ENCODE assay signal across 9 cellular contexts in genomic region chrX:427812-428725, GRCh38. TPM values are rescaled to one million over a fixed set of nuclear protein-coding genes. Genes with fewer than 3 reads are reported as not detected.
DNase-seq lines count a peak whose midpoint lies in the region; ATAC-seq and TF ChIP-seq lines count a peak whose summit lies in the region.
"Had no signal": no experiment of that assay in that cellular context is flagged by ENCODE, and none has a peak within 500 bp of the region (broad histone marks: within the 10 kb centered on the region; RNA-seq: fewer than 3 reads in every experiment).

No MANE protein-coding gene starts in this region.

- intact Hi-C loops in activated T-helper 1 cell treated with anti-CD3 and anti-CD28 coated beads, Interleukin-12 subunit alpha, Interleukin-12 subunit beta, Interleukin-2, Interleukin-4 antibody, amounts not matched to agents 30 ng/mL and 10 ng/mL and 1 ng/mL, durations not matched to agents 14 hours and 24 hours and 36 hours (cut with micrococcal nuclease) = no loop called here
- intact Hi-C loops in colonic mucosa (cut with DNase I) = no loop called here

- no peak for TF ChIP-seq CTCF in colonic mucosa (IDR thresholded peaks at IDR 0.05)

- H3K9me3 Mint-ChIP-seq in activated T-helper 1 cell treated with anti-CD3 and anti-CD28 coated beads, Interleukin-12 subunit alpha, Interleukin-12 subunit beta, Interleukin-2, Interleukin-4 antibody, amounts not matched to agents 30 ng/mL and 10 ng/mL and 1 ng/mL, durations not matched to agents 14 hours and 24 hours and 36 hours = no peaks in the 10 kb centered on the region

- H3K4me1 ChIP-seq in GM23248 (ENCODE audit: insufficient read depth) = no peaks in the 10 kb centered on the region
- no peaks in the 10 kb centered on the region for H3K4me1 ChIP-seq in colonic mucosa

- H2AFZ ChIP-seq in GM23248 = no peak overlapping the region

- H3K9me3 ChIP-seq in GM23248 (ENCODE audit: low read depth) = no peaks in the 10 kb centered on the region
- no peaks in the 10 kb centered on the region for H3K9me3 ChIP-seq in colonic mucosa

- no peaks in the 10 kb centered on the region for H3K79me2 ChIP-seq in GM23248 (ENCODE audit: insufficient read depth)

- H3F3A ChIP-seq in GM23248 (ENCODE audit: insufficient read depth) = no peaks in the 10 kb centered on the region

- no peaks in the 10 kb centered on the region for H3K36me3 ChIP-seq in GM23248 (ENCODE audit: low read depth)
- H3K36me3 ChIP-seq in colonic mucosa = no peaks in the 10 kb centered on the region

- H3K4me2 ChIP-seq in GM23248 (ENCODE audit: unreplicated experiment) = no peak overlapping the region

- no peaks in the 10 kb centered on the region for H3K9me2 ChIP-seq in GM23248 (ENCODE audit: insufficient read depth)

- peaks cover 9% of the 10 kb centered on the region for H3K27me3 Mint-ChIP-seq in activated T-helper 1 cell treated with anti-CD3 and anti-CD28 coated beads, Interleukin-12 subunit alpha, Interleukin-12 subunit beta, Interleukin-2, Interleukin-4 antibody, amounts not matched to agents 30 ng/mL and 10 ng/mL and 1 ng/mL, durations not matched to agents 14 hours and 24 hours and 36 hours (ENCODE audit: insufficient read depth)

- no peak for ATAC-seq in HG03354 (IDR thresholded peaks at IDR 0.05; ENCODE audit: poor library complexity, severe bottlenecking, unreplicated experiment)
- ATAC-seq: GM12878 had no signal

- H3K27ac Mint-ChIP-seq in activated T-helper 1 cell treated with anti-CD3 and anti-CD28 coated beads, Interleukin-12 subunit alpha, Interleukin-12 subunit beta, Interleukin-2, Interleukin-4 antibody, amounts not matched to agents 30 ng/mL and 10 ng/mL and 1 ng/mL, durations not matched to agents 14 hours and 24 hours and 36 hours = no peak overlapping the region

- WGBS in GM23248 (ENCODE audit: low coverage in 1 of 2, low lambda C conversion rate in 2 of 2, missing lambda C conversion rate in 2 of 2), 2 experiments = 15 to 16% methylated on average over 49 to 56 of the region's 56 CpGs

- peaks cover 3% of the 10 kb centered on the region for H3K4me1 Mint-ChIP-seq in activated T-helper 1 cell treated with anti-CD3 and anti-CD28 coated beads, Interleukin-12 subunit alpha, Interleukin-12 subunit beta, Interleukin-2, Interleukin-4 antibody, amounts not matched to agents 30 ng/mL and 10 ng/mL and 1 ng/mL, durations not matched to agents 14 hours and 24 hours and 36 hours (ENCODE audit: low read depth)

- no peaks in the 10 kb centered on the region for H3K36me3 Mint-ChIP-seq in activated T-helper 1 cell treated with anti-CD3 and anti-CD28 coated beads, Interleukin-12 subunit alpha, Interleukin-12 subunit beta, Interleukin-2, Interleukin-4 antibody, amounts not matched to agents 30 ng/mL and 10 ng/mL and 1 ng/mL, durations not matched to agents 14 hours and 24 hours and 36 hours (ENCODE audit: low read depth)

- peak; percentile 27 for DNase-seq in 8988T
- DNase-seq in GM23248 = peak; percentile 24
- DNase-seq in activated T-helper 1 cell treated with anti-CD3 and anti-CD28 coated beads, Interleukin-12 subunit alpha, Interleukin-12 subunit beta, Interleukin-2, Interleukin-4 antibody, amounts not matched to agents 30 ng/mL and 10 ng/mL and 1 ng/mL, durations not matched to agents 14 hours and 24 hours and 36 hours (ENCODE audit: low spot score) = no peak
- DNase-seq in left kidney (ENCODE audit: low read depth, low spot score) = peak; percentile 79
- no peak for DNase-seq in colonic mucosa
- no peak for DNase-seq in caudate nucleus (lab: John Stamatoyannopoulos, UW)
- no peak for DNase-seq in glomerular visceral epithelial cell (ENCODE audit: extremely low spot score)

- H3K27ac ChIP-seq in GM23248 = no peak overlapping the region
- H3K27ac ChIP-seq in colonic mucosa = no peak overlapping the region
- no peak overlapping the region for H3K27ac ChIP-seq in caudate nucleus (ENCODE audit: low read depth, low read length)

- no peak overlapping the region for H3K4me3 ChIP-seq in GM23248
- no peak overlapping the region for H3K4me3 ChIP-seq in colonic mucosa
- H3K4me3 ChIP-seq: GM12878 had no signal

- peak overlapping the region; percentile 15 for H3K4me3 Mint-ChIP-seq in activated T-helper 1 cell treated with anti-CD3 and anti-CD28 coated beads, Interleukin-12 subunit alpha, Interleukin-12 subunit beta, Interleukin-2, Interleukin-4 antibody, amounts not matched to agents 30 ng/mL and 10 ng/mL and 1 ng/mL, durations not matched to agents 14 hours and 24 hours and 36 hours

- H4K20me1 ChIP-seq in GM23248 (ENCODE audit: insufficient read depth) = no peaks in the 10 kb centered on the region

- in situ Hi-C loops in GM23248 (cut with MboI) = no loop called here

- H3K27me3 ChIP-seq in GM23248 (replicated peaks; ENCODE audit: insufficient read depth) = no peaks in the 10 kb centered on the region; the same call in 1 of the 2 replicates
- H3K27me3 ChIP-seq in colonic mucosa = no peaks in the 10 kb centered on the region

- H3K9ac ChIP-seq in GM23248 = no peak overlapping the region
- no peak overlapping the region for H3K9ac ChIP-seq in colonic mucosa (ENCODE audit: low read depth in 2 of 2, low read length in 2 of 2)

RNA-seq across cellular contexts. Expression of gene PPP2R3B, which starts 41.4 kb away (rescaled TPM):
- total RNA-seq in GM23248 (2014; rRNA removed; shearing (Covaris generic)) = 16.6 and 20.5 TPM in 2 replicates
- polyA plus RNA-seq in GM23248 (2016; fragmentation: Nextera tagmentation; extraction: Ambion mirVana) = 4.7 and 7.4 TPM in 2 replicates
- 43.2 and 44.1 TPM in 2 replicates for total RNA-seq in activated T-helper 1 cell treated with anti-CD3 and anti-CD28 coated beads, Interleukin-12 subunit alpha, Interleukin-12 subunit beta, Interleukin-2, Interleukin-4 antibody, amounts not matched to agents 30 ng/mL and 10 ng/mL and 1 ng/mL, durations not matched to agents 14 hours and 24 hours and 36 hours
- 10 to 100 TPM in 1 of 2 donors, 1 to 10 TPM in 1; 8.7 to 22.9 TPM for total RNA-seq in colonic mucosa

Comparison
In these comparisons a context has a peak if more than half of its experiments do, and no peak if none do; other contexts are left out.
1. DNase-seq: peak in 8988T (single experiment), GM23248 (single experiment) and left kidney (single experiment); none in activated T-helper 1 cell treated with anti-CD3 and anti-CD28 coated beads, Interleukin-12 subunit alpha, Interleukin-12 subunit beta, Interleukin-2, Interleukin-4 antibody, amounts not matched to agents 30 ng/mL and 10 ng/mL and 1 ng/mL, durations not matched to agents 14 hours and 24 hours and 36 hours (single experiment), colonic mucosa (single experiment), caudate nucleus (0 of 61) and glomerular visceral epithelial cell (single experiment).